1 cellular context compared by ENCODE assay signal in the genomic region with DNA sequence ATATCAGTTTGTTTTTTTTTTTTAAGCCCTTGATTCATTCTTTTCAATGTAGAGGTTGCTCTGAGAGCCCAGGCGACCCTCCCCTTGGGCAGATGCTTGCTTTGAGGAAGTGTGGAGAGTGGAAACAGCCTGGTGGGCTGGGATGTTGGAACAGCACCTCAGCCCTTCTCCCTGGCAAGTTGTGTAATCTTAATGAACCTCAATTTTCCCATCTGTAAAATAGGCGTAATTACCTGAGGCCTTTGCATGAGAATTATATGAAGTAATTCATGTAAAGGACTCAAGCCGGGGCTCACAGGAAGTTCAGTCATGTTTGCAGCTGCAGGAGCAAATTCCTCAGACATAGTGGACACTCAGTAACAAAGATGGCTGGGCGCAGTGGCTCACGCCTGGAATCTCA.
TF ChIP-seq lines count a peak whose summit lies in the region.

No MANE protein-coding gene starts in this region.

TF ChIP-seq in WTC11, 78 proteins besides CTCF, POLR2A, EP300 and RAD21 (continued from another document):
- TF ChIP-seq, protein P1, sequence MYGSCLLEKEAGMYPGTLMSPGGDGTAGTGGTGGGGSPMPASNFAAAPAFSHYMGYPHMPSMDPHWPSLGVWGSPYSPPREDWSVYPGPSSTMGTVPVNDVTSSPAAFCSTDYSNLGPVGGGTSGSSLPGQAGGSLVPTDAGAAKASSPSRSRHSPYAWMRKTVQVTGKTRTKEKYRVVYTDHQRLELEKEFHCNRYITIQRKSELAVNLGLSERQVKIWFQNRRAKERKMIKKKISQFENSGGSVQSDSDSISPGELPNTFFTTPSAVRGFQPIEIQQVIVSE (CRISPR knock-in tag; IDR thresholded peaks at IDR 0.05; ENCODE audit: borderline replicate concordance) = no peak
- no peak for TF ChIP-seq ZNF219 (CRISPR knock-in tag; IDR thresholded peaks at IDR 0.05; ENCODE audit: borderline replicate concordance)
TF ChIP-seq in WTC11: peak in this region for 0.
